11 cellular contexts compared by ENCODE assay signal in genomic region chr17:17075037-17075755, GRCh38. TPM values are rescaled to one million over a fixed set of nuclear protein-coding genes. Genes with fewer than 3 reads are reported as not detected.
DNase-seq lines count a peak whose midpoint lies in the region; ATAC-seq, FAIRE-seq and TF ChIP-seq lines count a peak whose summit lies in the region.
"Had no signal": no experiment of that assay in that cellular context is flagged by ENCODE, and none has a peak within 500 bp of the region (broad histone marks: within the 10 kb centered on the region; RNA-seq: fewer than 3 reads in every experiment).

No MANE protein-coding gene starts in this region.

- no TSS peak for BruUV-seq in mammary epithelial cell (replicated peaks; lab: Mats Ljungman, UMichigan)

- H2AFZ ChIP-seq in mammary epithelial cell (ENCODE audit: low read depth, low read length) (no peak overlapping the region), keratinocyte (ENCODE audit: control insufficient read depth, low read length) (no peak overlapping the region)

- TF ChIP-seq CTCF in mammary epithelial cell (conservative IDR thresholded peaks at IDR 0.05 in 1 of 2, IDR thresholded peaks at IDR 0.05 in 1 of 2; ENCODE audit: extremely low read depth in 1 of 2, insufficient read depth in 1 of 2, low read depth in 1 of 2, low read length in 2 of 2) (no peak), keratinocyte (optimal IDR thresholded peaks at IDR 0.05 in 1 of 3, IDR thresholded peaks at IDR 0.05 in 1 of 3, conservative IDR thresholded peaks at IDR 0.05 in 1 of 3; ENCODE audit: extremely low read depth in 1 of 3, insufficient read depth in 2 of 3, low read length in 3 of 3) (no peak), tibial artery (IDR thresholded peaks at IDR 0.05) (no peak)

- H3K36me3 ChIP-seq in mammary epithelial cell (ENCODE audit: insufficient read depth, low read length): peaks cover 33% of the 10 kb centered on the region
- H3K36me3 ChIP-seq in keratinocyte (ENCODE audit: control insufficient read depth in 2 of 2, extremely low read depth in 1 of 2, insufficient read depth in 2 of 2, low read length in 2 of 2): peaks cover 28 to 63% of the 10 kb centered on the region in 2 experiments
- H3K36me3 ChIP-seq in tibial artery: peaks cover 7 to 36% (median 19%) of the 10 kb centered on the region in 3 donors

- intact Hi-C loops in mammary epithelial cell (cut with micrococcal nuclease) (loop anchor here (1.0 to 10.0 kb wide), 2 partner anchors 31 to 70 kb away; no protein-coding TSS in a partner anchor), tibial artery (cut with DNase I; ENCODE audit: low total_unique reads) (no loop called here)

- CTCF ChIA-PET in mammary epithelial cell (lab: Charles Lee; ENCODE audit: low non-redundant PET): no interaction called here

- H3K9ac ChIP-seq in mammary epithelial cell (ENCODE audit: insufficient read depth, low read length) (peak overlapping the region; percentile 18), keratinocyte (ENCODE audit: control insufficient read depth, extremely low read depth, insufficient read depth, low read length) (peak overlapping the region; percentile 62)

- no peaks in the 10 kb centered on the region for H3K27me3 ChIP-seq in mammary epithelial cell (ENCODE audit: insufficient read depth, low read length)
- no peaks in the 10 kb centered on the region for H3K27me3 ChIP-seq in keratinocyte (ENCODE audit: control insufficient read depth, extremely low read depth, insufficient read depth, low read length)
- no peaks in the 10 kb centered on the region for H3K27me3 ChIP-seq in tibial artery

- H3K9me3 ChIP-seq in mammary epithelial cell (replicated peaks; ENCODE audit: insufficient read depth, low read length) (no peaks in the 10 kb centered on the region), keratinocyte (ENCODE audit: control insufficient read depth, low read depth, low read length) (no peaks in the 10 kb centered on the region), tibial artery (no peaks in the 10 kb centered on the region)

- H3K4me1 ChIP-seq in mammary epithelial cell (ENCODE audit: insufficient read depth, low read length) (peaks cover 54% of the 10 kb centered on the region), keratinocyte (ENCODE audit: control insufficient read depth, extremely low read depth, insufficient read depth, low read length) (peaks cover 49% of the 10 kb centered on the region), tibial artery (peaks cover 0 to 100% (median 89%) of the 10 kb centered on the region in 4 donors)

- peaks cover 10% of the 10 kb centered on the region for H4K20me1 ChIP-seq in mammary epithelial cell (ENCODE audit: insufficient read depth, low read length)
- H4K20me1 ChIP-seq in keratinocyte (ENCODE audit: control insufficient read depth, extremely low read depth, insufficient read depth, low read length): peaks cover 50% of the 10 kb centered on the region

- DNase-seq in activated effector memory CD4-positive, alpha-beta T cell treated with anti-CD3 and anti-CD28 coated beads, Interleukin-2, amount 50 U/mL, for 16 hours: peak; percentile 46
- no peak for DNase-seq in activated effector memory CD4-positive, alpha-beta T cell treated with Interleukin-2 at 50 U/mL for 16 hours
- DNase-seq in mammary epithelial cell (peak; percentile 54), keratinocyte (ENCODE audit: low read depth, low spot score) (no peak), tibial artery (peak; percentile 44 to 70), NCI-H2171 treated with DMSO at 0.1 percent for 48 hours (lab: John Stamatoyannopoulos, UW) (no peak), occipital lobe (lab: John Stamatoyannopoulos, UW) (no peak)

- peak; percentile 93 for FAIRE-seq in keratinocyte (lab: Jason Lieb, UNC)
- FAIRE-seq: colon, D721Med had no signal

- H3K4me2 ChIP-seq in mammary epithelial cell (ENCODE audit: insufficient read depth, low read depth, low read length): peak overlapping the region; percentile 19
- H3K4me2 ChIP-seq in keratinocyte (ENCODE audit: control insufficient read depth, extremely low read depth, insufficient read depth, low read depth, low read length): peak overlapping the region; percentile 77

- 27% methylated on average over 10 of the region's 10 CpGs for WGBS in mammary epithelial cell (ENCODE audit: low coverage, missing lambda C conversion rate)

- H3K79me2 ChIP-seq in mammary epithelial cell (ENCODE audit: insufficient read depth, low read length): peaks cover 100% of the 10 kb centered on the region
- peaks cover 97% of the 10 kb centered on the region for H3K79me2 ChIP-seq in keratinocyte (ENCODE audit: control insufficient read depth, insufficient read depth, low read length)

- peak overlapping the region; percentile 9 for H3K27ac ChIP-seq in mammary epithelial cell (ENCODE audit: insufficient read depth, low read depth, low read length)
- peak overlapping the region; percentile 80 for H3K27ac ChIP-seq in keratinocyte (ENCODE audit: control insufficient read depth, insufficient read depth, low read length)
- peak overlapping the region; percentile 29 to 50 for H3K27ac ChIP-seq in tibial artery
- H3K27ac ChIP-seq: SK-N-MC had no signal

- H3K4me3 ChIP-seq in mammary epithelial cell (replicated peaks in 1 of 3; ENCODE audit: insufficient read depth in 1 of 3, low read depth in 2 of 3, low read length in 3 of 3) (no peak overlapping the region), keratinocyte (ENCODE audit: control insufficient read depth in 2 of 3, extremely low read depth in 1 of 3, insufficient read depth in 2 of 3, low read depth in 1 of 3, low read length in 3 of 3) (peak overlapping the region in 2 of 3 experiments; percentile 12 to 24), tibial artery (no peak overlapping the region)
- H3K4me3 ChIP-seq: SK-N-MC had no signal

- no peak for ATAC-seq in GM21447 (IDR thresholded peaks at IDR 0.05; ENCODE audit: unreplicated experiment)

- H3K9me1 ChIP-seq in keratinocyte (ENCODE audit: control insufficient read depth, extremely low read depth, insufficient read depth, low read length): peaks cover 16% of the 10 kb centered on the region

- dilution Hi-C loops in mammary epithelial cell (cut with HindIII; ENCODE audit: low sequenced_read_pairs) (no loop called here), keratinocyte (cut with MboI; ENCODE audit: extremely low pct_ligation_motif_present, low sequenced_read_pairs) (no loop called here)

- in situ Hi-C loops in mammary epithelial cell (cut with MboI; ENCODE audit: low sequenced_read_pairs in 2 of 2): no loop called here

RNA-seq across cellular contexts. Expression of gene MPRIP, which starts 32.9 kb away (rescaled TPM):
- total RNA-seq in mammary epithelial cell (100 to 1,000 TPM; 168 to 352 TPM), occipital lobe (126 TPM)
- polyA plus RNA-seq in mammary epithelial cell (171 TPM), keratinocyte (76.4 to 113 TPM (median 93.2 TPM) in 3 replicates)
- polyA minus RNA-seq in mammary epithelial cell (766 TPM), keratinocyte (188 to 396 TPM (median 205 TPM) in 3 replicates)
- 241 TPM for polyA plus RNA-seq in keratinocyte (2011; ENCODE audit: low read depth)
- 61.6 and 75.3 TPM in 2 replicates for polyA plus RNA-seq in keratinocyte (2011; cell fraction: cytosol; rRNA removed)
- polyA plus RNA-seq in keratinocyte (2011; cell fraction: nucleus; rRNA removed): 160 and 188 TPM in 2 replicates
- 132 and 155 TPM in 2 replicates for polyA plus RNA-seq in keratinocyte (2012; ENCODE audit: low replicate concordance)
- 102 TPM for polyA minus RNA-seq in keratinocyte (2011; cell fraction: cytosol; rRNA and poly(A)+ RNA removed)
- polyA minus RNA-seq in keratinocyte (2011; cell fraction: nucleus; rRNA and poly(A)+ RNA removed): 123 and 162 TPM in 2 replicates

Comparison
In these comparisons a context has a peak if more than half of its experiments do, and no peak if none do; other contexts are left out.
1. DNase-seq: peak in activated effector memory CD4-positive, alpha-beta T cell treated with anti-CD3 and anti-CD28 coated beads, Interleukin-2, amount 50 U/mL, for 16 hours (single experiment), mammary epithelial cell (single experiment) and tibial artery (2 of 2); none in activated effector memory CD4-positive, alpha-beta T cell treated with Interleukin-2 at 50 U/mL for 16 hours (single experiment), keratinocyte (single experiment), NCI-H2171 treated with DMSO at 0.1 percent for 48 hours (single experiment) and occipital lobe (single experiment).
2. H3K27ac ChIP-seq: peak in every context shown above with its lines; median percentile 80 in keratinocyte; 40 in tibial artery; 9 in mammary epithelial cell.
3. H3K4me3 ChIP-seq: peak in keratinocyte (2 of 3); none in mammary epithelial cell (0 of 3) and tibial artery (0 of 2).